8 cellular contexts compared by ENCODE assay signal in genomic region chr6:158793432-158793831, GRCh38. TPM values are rescaled to one million over a fixed set of nuclear protein-coding genes. Genes with fewer than 3 reads are reported as not detected.
DNase-seq lines count a peak whose midpoint lies in the region; ATAC-seq and TF ChIP-seq lines count a peak whose summit lies in the region.

No MANE protein-coding gene starts in this region.

- peak; percentile 68 for ATAC-seq in HG02981 (IDR thresholded peaks at IDR 0.05; ENCODE audit: unreplicated experiment)
- ATAC-seq in stimulated activated naive B cell treated with anti-CD40 and anti-IgM and Interleukin-4, amounts not matched to agents 10 μg/mL and 1 μg/mL and 100 μg/mL, for 72 hours (replicated peaks), result peak; percentile 75 to 77

- H3K4me1 Mint-ChIP-seq in stimulated activated naive B cell treated with anti-CD40 and anti-IgM and Interleukin-4, amounts not matched to agents 10 μg/mL and 1 μg/mL and 100 μg/mL, for 72 hours, result peaks cover 65 to 94% of the 10 kb centered on the region in 2 donors

- in situ Hi-C loops in GM13977 (cut with MboI; ENCODE audit: low pct_unique_long_range_greater_than_20kb, low sequenced_read_pairs, unreplicated experiment), result loop anchor here (10.0 kb wide), 1 partner anchor 181 kb away; no protein-coding TSS in a partner anchor

- peak overlapping the region in 1 of 2 donors; percentile 32 for H3K4me3 Mint-ChIP-seq in stimulated activated naive B cell treated with anti-CD40 and anti-IgM and Interleukin-4, amounts not matched to agents 10 μg/mL and 1 μg/mL and 100 μg/mL, for 72 hours

- H3K27ac Mint-ChIP-seq in stimulated activated naive B cell treated with anti-CD40 and anti-IgM and Interleukin-4, amounts not matched to agents 10 μg/mL and 1 μg/mL and 100 μg/mL, for 72 hours, result peak overlapping the region; percentile 31

- H3K4me3 ChIP-seq in fibroblast of the aortic adventitia (ENCODE audit: low read depth, low read length), result no peak overlapping the region

- CTCF ChIA-PET in RWPE1 (lab: Yijun Ruan, JAX), result interaction anchor here (0.6 to 1.3 kb wide), 5 partner anchors 10 to 180 kb away, joined by 3 to 8 read pairs (median 5); no protein-coding TSS in a partner anchor

- no peak overlapping the region for H3K27ac ChIP-seq in RWPE1

- peaks cover 31 to 66% of the 10 kb centered on the region in 2 donors for H3K36me3 Mint-ChIP-seq in stimulated activated naive B cell treated with anti-CD40 and anti-IgM and Interleukin-4, amounts not matched to agents 10 μg/mL and 1 μg/mL and 100 μg/mL, for 72 hours

- TF ChIP-seq CTCF in GM13977 (IDR thresholded peaks at IDR 0.05; ENCODE audit: extremely low read depth, insufficient read depth, missing control alignments) (peak; percentile 61), RWPE1 (conservative IDR thresholded peaks at IDR 0.05; ENCODE audit: low read depth) (no peak; the same call in 1 of the 2 replicates), fibroblast of the aortic adventitia (IDR thresholded peaks at IDR 0.05; ENCODE audit: insufficient read depth, low read length) (peak; percentile 57)

- no peaks in the 10 kb centered on the region for H3K27me3 Mint-ChIP-seq in stimulated activated naive B cell treated with anti-CD40 and anti-IgM and Interleukin-4, amounts not matched to agents 10 μg/mL and 1 μg/mL and 100 μg/mL, for 72 hours

- POLR2A ChIA-PET in RWPE1 (lab: Yijun Ruan, JAX; ENCODE audit: low non-redundant PET), result no interaction called here

- no peaks in the 10 kb centered on the region for H3K9me3 Mint-ChIP-seq in stimulated activated naive B cell treated with anti-CD40 and anti-IgM and Interleukin-4, amounts not matched to agents 10 μg/mL and 1 μg/mL and 100 μg/mL, for 72 hours

- peak; percentile 59 for DNase-seq in AG08396 (ENCODE audit: low spot score)
- no peak for DNase-seq in GM13977 (ENCODE audit: low spot score)
- DNase-seq in RWPE1 (ENCODE audit: low spot score), result peak; percentile 52
- DNase-seq in fibroblast of the aortic adventitia (ENCODE audit: low read depth), result peak; percentile 53
- DNase-seq in stimulated activated naive B cell treated with anti-CD40 and anti-IgM and Interleukin-4, amounts not matched to agents 10 μg/mL and 1 μg/mL and 100 μg/mL, for 72 hours, result no peak
- no peak for DNase-seq in globus pallidus (ENCODE audit: low spot score)
- DNase-seq in pons (ENCODE audit: low spot score), result no peak

RNA-seq across cellular contexts. Expression of gene EZR, which starts 25.7 kb away (rescaled TPM):
- 41.3 and 47.0 TPM in 2 replicates for total RNA-seq in fibroblast of the aortic adventitia (ENCODE audit: low replicate concordance)

Comparison
In these comparisons a context has a peak if more than half of its experiments do, and no peak if none do; other contexts are left out.
1. DNase-seq: peak in AG08396 (single experiment), RWPE1 (single experiment) and fibroblast of the aortic adventitia (single experiment); none in GM13977 (single experiment), stimulated activated naive B cell treated with anti-CD40 and anti-IgM and Interleukin-4, amounts not matched to agents 10 μg/mL and 1 μg/mL and 100 μg/mL, for 72 hours (single experiment), globus pallidus (single experiment) and pons (single experiment).